ENCODE assay signal across 15 cellular contexts in genomic region chr17:45813051-45813731, GRCh38. TPM values are rescaled to one million over a fixed set of nuclear protein-coding genes. Genes with fewer than 3 reads are reported as not detected.
DNase-seq lines count a peak whose midpoint lies in the region; ATAC-seq and TF ChIP-seq lines count a peak whose summit lies in the region.
"Had no signal": no experiment of that assay in that cellular context is flagged by ENCODE, and none has a peak within 500 bp of the region (broad histone marks: within the 10 kb centered on the region; RNA-seq: fewer than 3 reads in every experiment).

No MANE protein-coding gene starts in this region.

- H3K27ac ChIP-seq in temporal lobe (ENCODE audit: low read depth, low read length), result peak overlapping the region; percentile 45

- ATAC-seq in activated CD4-positive, alpha-beta T cell treated with anti-CD3 and anti-CD28 coated beads for 36 hours, result no peak
- ATAC-seq: stimulated activated naive B cell treated with anti-CD40 and anti-IgM and Interleukin-4, amounts not matched to agents 10 μg/mL and 1 μg/mL and 100 μg/mL, for 72 hours had no signal

- intact Hi-C loops in activated CD4-positive, alpha-beta T cell treated with anti-CD3 and anti-CD28 coated beads for 36 hours (cut with DNase I, micrococcal nuclease), result no loop called here

- no peak overlapping the region for H3K4me3 Mint-ChIP-seq in activated CD4-positive, alpha-beta T cell treated with anti-CD3 and anti-CD28 coated beads for 36 hours
- peak overlapping the region in 2 of 5 experiments; percentile 33 to 49 for H3K4me3 Mint-ChIP-seq in brain
- H3K4me3 Mint-ChIP-seq: dendritic cell treated with granulocyte-macrophage colony-stimulating factor and Interleukin-4, amounts not matched to agents 40 ng/mL and 50 ng/mL, for 4 days; stimulated activated naive B cell treated with anti-CD40 and anti-IgM and Interleukin-4, amounts not matched to agents 10 μg/mL and 1 μg/mL and 100 μg/mL, for 72 hours had no signal

- DNase-seq in activated CD4-positive, alpha-beta T cell treated with anti-CD3 and anti-CD28 coated beads for 36 hours, result peak; percentile 24
- DNase-seq in activated CD4-positive, alpha-beta T cell treated with anti-CD3 and anti-CD28 coated beads, Interleukin-2, amount 50 U/mL, for 4 hours, result no peak
- DNase-seq in iris pigment epithelial cell (ENCODE audit: low read depth) (peak; percentile 10), NOMO-1 treated with dmso at 0.1 percent for 144 hours (lab: John Stamatoyannopoulos, UW; ENCODE audit: unreplicated experiment) (no peak), NCI-H2029 (lab: John Stamatoyannopoulos, UW) (no peak)
- no peak for DNase-seq in activated CD8-positive, alpha-beta memory T cell treated with anti-CD3 and anti-CD28 coated beads, Interleukin-2, amount 50 U/mL, for 4 hours
- DNase-seq: activated CD4-positive, CD25-positive, alpha-beta regulatory T cell; activated effector memory CD4-positive, alpha-beta T cell treated with anti-CD3 and anti-CD28 coated beads, Interleukin-2, amount 50 U/mL, for 16 hours; GDM1; SIG-M5; stimulated activated CD4-positive, alpha-beta T cell treated with anti-CD3 and anti-CD28 coated beads, Interleukin-15, amount 100 ng/mL, for 24 hours; stimulated activated naive B cell treated with anti-CD40 and anti-IgM and Interleukin-4, amounts not matched to agents 10 μg/mL and 1 μg/mL and 100 μg/mL, for 72 hours had no signal

- CTCF ChIA-PET in activated CD4-positive, alpha-beta T cell treated with anti-CD3 and anti-CD28 coated beads for 36 hours (lab: Charles Lee), result no interaction called here

- no peaks in the 10 kb centered on the region for H3K9me3 Mint-ChIP-seq in activated CD4-positive, alpha-beta T cell treated with anti-CD3 and anti-CD28 coated beads for 36 hours (ENCODE audit: low read depth)
- H3K9me3 Mint-ChIP-seq in brain, result no peaks in the 10 kb centered on the region
- H3K9me3 Mint-ChIP-seq: dendritic cell treated with granulocyte-macrophage colony-stimulating factor and Interleukin-4, amounts not matched to agents 40 ng/mL and 50 ng/mL, for 4 days; stimulated activated naive B cell treated with anti-CD40 and anti-IgM and Interleukin-4, amounts not matched to agents 10 μg/mL and 1 μg/mL and 100 μg/mL, for 72 hours had no signal

- POLR2A ChIA-PET in activated CD4-positive, alpha-beta T cell treated with anti-CD3 and anti-CD28 coated beads for 36 hours (lab: Charles Lee), result no interaction called here

- H3K36me3 Mint-ChIP-seq in activated CD4-positive, alpha-beta T cell treated with anti-CD3 and anti-CD28 coated beads for 36 hours (ENCODE audit: low read depth), result no peaks in the 10 kb centered on the region
- H3K36me3 Mint-ChIP-seq in brain, result no peaks in the 10 kb centered on the region
- H3K36me3 Mint-ChIP-seq: stimulated activated naive B cell treated with anti-CD40 and anti-IgM and Interleukin-4, amounts not matched to agents 10 μg/mL and 1 μg/mL and 100 μg/mL, for 72 hours had no signal

- peak; percentile 32 to 65 for TF ChIP-seq CTCF in brain (conservative IDR thresholded peaks at IDR 0.05)

- H3K27ac Mint-ChIP-seq in activated CD4-positive, alpha-beta T cell treated with anti-CD3 and anti-CD28 coated beads for 36 hours, result no peak overlapping the region
- peak overlapping the region in 2 of 5 experiments; percentile 8 to 17 for H3K27ac Mint-ChIP-seq in brain
- H3K27ac Mint-ChIP-seq: dendritic cell treated with granulocyte-macrophage colony-stimulating factor and Interleukin-4, amounts not matched to agents 40 ng/mL and 50 ng/mL, for 4 days; stimulated activated naive B cell treated with anti-CD40 and anti-IgM and Interleukin-4, amounts not matched to agents 10 μg/mL and 1 μg/mL and 100 μg/mL, for 72 hours had no signal

- H3K4me1 Mint-ChIP-seq in activated CD4-positive, alpha-beta T cell treated with anti-CD3 and anti-CD28 coated beads for 36 hours, result no peaks in the 10 kb centered on the region
- peaks cover 15% of the 10 kb centered on the region for H3K4me1 Mint-ChIP-seq in brain

- H3K27me3 Mint-ChIP-seq in activated CD4-positive, alpha-beta T cell treated with anti-CD3 and anti-CD28 coated beads for 36 hours, result peaks cover 2% of the 10 kb centered on the region
- H3K27me3 Mint-ChIP-seq in brain, result no peaks in the 10 kb centered on the region

RNA-seq across cellular contexts. Expression of gene CRHR1, which starts 29.1 kb away (rescaled TPM):
- not detected for total RNA-seq in activated CD4-positive, alpha-beta T cell treated with anti-CD3 and anti-CD28 coated beads for 36 hours
- 4.1 TPM for polyA plus RNA-seq in brain (ENCODE audit: insufficient read depth, low read depth, low replicate concordance)
- 37.6 TPM for total RNA-seq in temporal lobe

RNA-seq across cellular contexts. Expression of gene SPPL2C, which starts 31.5 kb away (rescaled TPM):
- not detected for total RNA-seq in activated CD4-positive, alpha-beta T cell treated with anti-CD3 and anti-CD28 coated beads for 36 hours
- not detected for polyA plus RNA-seq in brain (ENCODE audit: insufficient read depth, low read depth, low replicate concordance)
- total RNA-seq in temporal lobe, result 0.25 TPM

Comparison
In these comparisons a context has a peak if more than half of its experiments do, and no peak if none do; other contexts are left out.
1. DNase-seq: peak in activated CD4-positive, alpha-beta T cell treated with anti-CD3 and anti-CD28 coated beads for 36 hours (single experiment) and iris pigment epithelial cell (single experiment); none in activated CD4-positive, alpha-beta T cell treated with anti-CD3 and anti-CD28 coated beads, Interleukin-2, amount 50 U/mL, for 4 hours (0 of 2), NOMO-1 treated with dmso at 0.1 percent for 144 hours (single experiment), activated CD8-positive, alpha-beta memory T cell treated with anti-CD3 and anti-CD28 coated beads, Interleukin-2, amount 50 U/mL, for 4 hours (single experiment) and NCI-H2029 (single experiment).
2. RNA of gene CRHR1, which starts 29.1 kb away (total RNA-seq): 37.6 TPM in temporal lobe (single experiment); not detected in activated CD4-positive, alpha-beta T cell treated with anti-CD3 and anti-CD28 coated beads for 36 hours; every median in the first group is over 10 times any median in the second.